ENCODE assay signal across 23 cellular contexts in the genomic region with DNA sequence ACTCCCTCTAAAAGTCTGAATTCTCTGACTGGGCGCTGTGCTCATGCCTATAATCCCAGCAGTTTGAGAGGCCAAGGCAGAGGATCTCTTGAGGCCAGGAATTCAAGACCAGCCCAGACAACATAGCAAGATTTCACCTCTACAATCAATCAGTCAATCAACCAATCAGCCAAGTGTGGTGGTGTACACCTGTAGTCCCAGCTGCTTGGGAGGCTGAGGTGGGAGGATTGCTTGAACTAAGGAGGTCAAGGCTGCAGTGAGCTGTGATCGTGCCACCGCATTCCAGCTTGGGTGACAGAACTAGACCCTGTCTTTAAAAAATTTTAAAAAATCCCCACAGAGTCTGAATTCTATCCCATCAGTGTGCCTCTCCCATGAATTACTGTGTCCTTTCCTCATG.
"Had no signal": no experiment of that assay in that cellular context is flagged by ENCODE, and none has a peak within 500 bp of the region (broad histone marks: within the 10 kb centered on the region; RNA-seq: fewer than 3 reads in every experiment).

No MANE protein-coding gene starts in this region.

- H3K4me3 Mint-ChIP-seq: activated B cell treated with CpG ODN at 0.5 μM for 24 hours; activated CD4-positive, alpha-beta memory T cell treated with anti-CD3 and anti-CD28 coated beads for 36 hours; activated CD8-positive, alpha-beta memory T cell treated with anti-CD3 and anti-CD28 coated beads, Interleukin-2, amount 10 ng/mL, durations not matched to agents 7 days and 5 days; activated naive CD4-positive, alpha-beta T cell treated with anti-CD3 and anti-CD28 coated beads, Interleukin-2, amount 10 ng/mL, durations not matched to agents 7 days and 5 days; neural crest cell had no signal

- H3K27me3 ChIP-seq: heart left ventricle, tibial artery had no signal

- H3K9me3 ChIP-seq: heart left ventricle, tibial artery had no signal

- FAIRE-seq: bronchial epithelial cell, endometrium, islet of Langerhans, small intestine had no signal

- H3K4me1 Mint-ChIP-seq: activated B cell treated with CpG ODN at 0.5 μM for 24 hours, neural crest cell had no signal

- H3K4me1 ChIP-seq: tibial artery had no signal

- DNase-seq: activated B cell treated with CpG ODN at 0.5 μM for 24 hours; activated CD4-positive, alpha-beta memory T cell treated with anti-CD3 and anti-CD28 coated beads for 36 hours; activated CD4-positive, alpha-beta T cell treated with anti-CD3 and anti-CD28 coated beads for 4 hours; activated CD8-positive, alpha-beta memory T cell treated with anti-CD3 and anti-CD28 coated beads, Interleukin-2, amount 10 ng/mL, durations not matched to agents 7 days and 5 days; activated effector memory CD4-positive, alpha-beta T cell treated with Interleukin-2 at 50 U/mL for 16 hours; activated naive CD4-positive, alpha-beta T cell treated with anti-CD3 and anti-CD28 coated beads, Interleukin-2, amount 10 ng/mL, durations not matched to agents 7 days and 5 days; cerebellar nuclear complex; cortex of kidney; heart left ventricle; left ventricle myocardium superior; mammary epithelial cell; occipital lobe; posterior cingulate gyrus; small intestine; stimulated activated CD4-positive, alpha-beta T cell treated with anti-CD3 and anti-CD28 coated beads, Interleukin-15, amount 100 ng/mL, for 24 hours; stimulated activated CD8-positive, alpha-beta memory T cell treated with anti-CD3 and anti-CD28 coated beads, Interleukin-4, amount 100 ng/mL, for 48 hours; stimulated activated naive CD4-positive, alpha-beta T cell treated with Interleukin-2 at 50 U/mL for 16 hours; tibial artery had no signal

- H3K27ac Mint-ChIP-seq: activated CD8-positive, alpha-beta memory T cell treated with anti-CD3 and anti-CD28 coated beads, Interleukin-2, amount 10 ng/mL, durations not matched to agents 7 days and 5 days; activated naive CD4-positive, alpha-beta T cell treated with anti-CD3 and anti-CD28 coated beads, Interleukin-2, amount 10 ng/mL, durations not matched to agents 7 days and 5 days had no signal

- ATAC-seq: activated CD8-positive, alpha-beta memory T cell treated with anti-CD3 and anti-CD28 coated beads, Interleukin-2, amount 10 ng/mL, durations not matched to agents 7 days and 5 days; left ventricle myocardium superior; sciatic nerve had no signal

- H3K27ac ChIP-seq: heart left ventricle, tibial artery had no signal

- H3K4me3 ChIP-seq: heart left ventricle, tibial artery had no signal

- H3K27me3 Mint-ChIP-seq: activated B cell treated with CpG ODN at 0.5 μM for 24 hours; activated CD4-positive, alpha-beta memory T cell treated with anti-CD3 and anti-CD28 coated beads for 36 hours; activated CD8-positive, alpha-beta memory T cell treated with anti-CD3 and anti-CD28 coated beads, Interleukin-2, amount 10 ng/mL, durations not matched to agents 7 days and 5 days; activated naive CD4-positive, alpha-beta T cell treated with anti-CD3 and anti-CD28 coated beads, Interleukin-2, amount 10 ng/mL, durations not matched to agents 7 days and 5 days had no signal

- H3K9me3 Mint-ChIP-seq: activated B cell treated with CpG ODN at 0.5 μM for 24 hours; activated CD4-positive, alpha-beta memory T cell treated with anti-CD3 and anti-CD28 coated beads for 36 hours; activated naive CD4-positive, alpha-beta T cell treated with anti-CD3 and anti-CD28 coated beads, Interleukin-2, amount 10 ng/mL, durations not matched to agents 7 days and 5 days; neural crest cell had no signal
